1 cellular context compared by ENCODE assay signal in the genomic region with DNA sequence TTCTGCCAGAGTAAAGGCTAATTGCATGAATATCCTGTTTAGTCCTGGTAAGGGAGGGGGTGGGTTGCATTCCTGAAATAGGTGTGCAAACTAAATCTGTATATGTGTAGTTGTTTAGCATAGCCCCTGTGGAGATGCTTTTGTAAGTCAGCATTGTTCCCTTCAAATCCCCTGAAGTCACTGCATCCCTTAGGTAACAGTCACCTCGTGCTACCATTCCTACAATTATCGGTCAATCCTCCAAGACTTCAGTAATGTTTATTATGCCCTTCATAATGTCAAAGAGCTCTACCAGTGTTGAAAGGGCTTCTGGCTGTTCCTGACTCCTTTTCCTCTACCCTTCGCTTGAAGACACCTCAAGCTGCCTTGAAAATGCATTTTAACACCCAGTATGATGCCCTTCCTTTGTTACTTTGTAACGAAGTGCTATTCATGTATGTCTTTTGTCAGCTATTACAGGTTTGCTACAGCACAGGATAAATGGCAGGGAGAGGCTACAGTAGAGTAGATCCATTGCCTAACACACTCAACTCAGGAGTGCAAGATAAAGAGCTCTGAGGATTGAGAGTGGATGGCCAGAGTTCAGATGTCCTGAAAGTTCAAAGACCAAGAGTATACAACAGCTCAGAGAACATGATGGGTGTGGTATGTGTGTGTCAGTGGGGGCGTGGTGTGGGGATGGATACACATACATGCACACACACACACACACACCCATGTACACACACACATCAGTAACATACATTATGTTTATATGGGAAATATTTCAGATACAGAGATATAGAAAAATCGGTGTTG.
A peak's percentile ranks its signal among the peaks of the same experiment; 100 is the strongest.
TF ChIP-seq lines count a peak whose summit lies in the region.

No MANE protein-coding gene starts in this region.

TF ChIP-seq in GM23338, 12 proteins besides CTCF, POLR2A, EP300 and RAD21 (continued from another document):
- TF ChIP-seq, protein P1, sequence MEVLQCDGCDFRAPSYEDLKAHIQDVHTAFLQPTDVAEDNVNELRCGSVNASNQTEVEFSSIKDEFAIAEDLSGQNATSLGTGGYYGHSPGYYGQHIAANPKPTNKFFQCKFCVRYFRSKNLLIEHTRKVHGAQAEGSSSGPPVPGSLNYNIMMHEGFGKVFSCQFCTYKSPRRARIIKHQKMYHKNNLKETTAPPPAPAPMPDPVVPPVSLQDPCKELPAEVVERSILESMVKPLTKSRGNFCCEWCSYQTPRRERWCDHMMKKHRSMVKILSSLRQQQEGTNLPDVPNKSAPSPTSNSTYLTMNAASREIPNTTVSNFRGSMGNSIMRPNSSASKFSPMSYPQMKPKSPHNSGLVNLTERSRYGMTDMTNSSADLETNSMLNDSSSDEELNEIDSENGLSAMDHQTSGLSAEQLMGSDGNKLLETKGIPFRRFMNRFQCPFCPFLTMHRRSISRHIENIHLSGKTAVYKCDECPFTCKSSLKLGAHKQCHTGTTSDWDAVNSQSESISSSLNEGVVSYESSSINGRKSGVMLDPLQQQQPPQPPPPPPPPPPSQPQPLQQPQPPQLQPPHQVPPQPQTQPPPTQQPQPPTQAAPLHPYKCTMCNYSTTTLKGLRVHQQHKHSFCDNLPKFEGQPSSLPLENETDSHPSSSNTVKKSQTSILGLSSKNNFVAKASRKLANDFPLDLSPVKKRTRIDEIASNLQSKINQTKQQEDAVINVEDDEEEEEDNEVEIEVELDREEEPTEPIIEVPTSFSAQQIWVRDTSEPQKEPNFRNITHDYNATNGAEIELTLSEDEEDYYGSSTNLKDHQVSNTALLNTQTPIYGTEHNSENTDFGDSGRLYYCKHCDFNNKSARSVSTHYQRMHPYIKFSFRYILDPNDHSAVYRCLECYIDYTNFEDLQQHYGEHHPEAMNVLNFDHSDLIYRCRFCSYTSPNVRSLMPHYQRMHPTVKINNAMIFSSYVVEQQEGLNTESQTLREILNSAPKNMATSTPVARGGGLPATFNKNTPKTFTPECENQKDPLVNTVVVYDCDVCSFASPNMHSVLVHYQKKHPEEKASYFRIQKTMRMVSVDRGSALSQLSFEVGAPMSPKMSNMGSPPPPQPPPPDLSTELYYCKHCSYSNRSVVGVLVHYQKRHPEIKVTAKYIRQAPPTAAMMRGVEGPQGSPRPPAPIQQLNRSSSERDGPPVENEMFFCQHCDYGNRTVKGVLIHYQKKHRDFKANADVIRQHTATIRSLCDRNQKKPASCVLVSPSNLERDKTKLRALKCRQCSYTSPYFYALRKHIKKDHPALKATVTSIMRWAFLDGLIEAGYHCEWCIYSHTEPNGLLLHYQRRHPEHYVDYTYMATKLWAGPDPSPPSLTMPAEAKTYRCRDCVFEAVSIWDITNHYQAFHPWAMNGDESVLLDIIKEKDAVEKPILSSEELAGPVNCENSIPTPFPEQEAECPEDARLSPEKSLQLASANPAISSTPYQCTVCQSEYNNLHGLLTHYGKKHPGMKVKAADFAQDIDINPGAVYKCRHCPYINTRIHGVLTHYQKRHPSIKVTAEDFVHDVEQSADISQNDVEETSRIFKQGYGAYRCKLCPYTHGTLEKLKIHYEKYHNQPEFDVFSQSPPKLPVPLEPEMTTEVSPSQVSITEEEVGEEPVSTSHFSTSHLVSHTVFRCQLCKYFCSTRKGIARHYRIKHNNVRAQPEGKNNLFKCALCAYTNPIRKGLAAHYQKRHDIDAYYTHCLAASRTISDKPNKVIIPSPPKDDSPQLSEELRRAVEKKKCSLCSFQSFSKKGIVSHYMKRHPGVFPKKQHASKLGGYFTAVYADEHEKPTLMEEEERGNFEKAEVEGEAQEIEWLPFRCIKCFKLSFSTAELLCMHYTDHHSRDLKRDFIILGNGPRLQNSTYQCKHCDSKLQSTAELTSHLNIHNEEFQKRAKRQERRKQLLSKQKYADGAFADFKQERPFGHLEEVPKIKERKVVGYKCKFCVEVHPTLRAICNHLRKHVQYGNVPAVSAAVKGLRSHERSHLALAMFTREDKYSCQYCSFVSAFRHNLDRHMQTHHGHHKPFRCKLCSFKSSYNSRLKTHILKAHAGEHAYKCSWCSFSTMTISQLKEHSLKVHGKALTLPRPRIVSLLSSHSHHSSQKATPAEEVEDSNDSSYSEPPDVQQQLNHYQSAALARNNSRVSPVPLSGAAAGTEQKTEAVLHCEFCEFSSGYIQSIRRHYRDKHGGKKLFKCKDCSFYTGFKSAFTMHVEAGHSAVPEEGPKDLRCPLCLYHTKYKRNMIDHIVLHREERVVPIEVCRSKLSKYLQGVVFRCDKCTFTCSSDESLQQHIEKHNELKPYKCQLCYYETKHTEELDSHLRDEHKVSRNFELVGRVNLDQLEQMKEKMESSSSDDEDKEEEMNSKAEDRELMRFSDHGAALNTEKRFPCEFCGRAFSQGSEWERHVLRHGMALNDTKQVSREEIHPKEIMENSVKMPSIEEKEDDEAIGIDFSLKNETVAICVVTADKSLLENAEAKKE (CRISPR knock-in tag; IDR thresholded peaks at IDR 0.05): peak; percentile 69; the same call in 1 of the 2 replicates
- TF ChIP-seq ZNF331 (CRISPR knock-in tag; IDR thresholded peaks at IDR 0.05; ENCODE audit: low read depth) (no peak), STAT1 (IDR thresholded peaks at IDR 0.05; ENCODE audit: unreplicated experiment) (no peak)
